In genomic region chr4:2274320-2275043, GRCh38 we compare ENCODE assay signal across 24 cellular contexts. TPM values are rescaled to one million over a fixed set of nuclear protein-coding genes. Genes with fewer than 3 reads are reported as not detected.
DNase-seq lines count a peak whose midpoint lies in the region; ATAC-seq, FAIRE-seq and TF ChIP-seq lines count a peak whose summit lies in the region.
"Had no signal": no experiment of that assay in that cellular context is flagged by ENCODE, and none has a peak within 500 bp of the region (broad histone marks: within the 10 kb centered on the region; RNA-seq: fewer than 3 reads in every experiment).

No MANE protein-coding gene starts in this region.

- TF ChIP-seq EP300 in HepG2 (IDR thresholded peaks at IDR 0.05; ENCODE audit: low read depth in 2 of 2, low read length in 2 of 2) = no peak
- no peak for TF ChIP-seq EP300 in HepG2 (CRISPR knock-in tag; IDR thresholded peaks at IDR 0.05; ENCODE audit: borderline replicate concordance)
- TF ChIP-seq EP300 in K562 (IDR thresholded peaks at IDR 0.05; ENCODE audit: low read length) = no peak
- no peak for TF ChIP-seq EP300 in stomach (IDR thresholded peaks at IDR 0.05)

- no peaks in the 10 kb centered on the region for H3K36me3 ChIP-seq in right lobe of liver
- no peaks in the 10 kb centered on the region for H3K36me3 ChIP-seq in HepG2 (replicated peaks in 1 of 2; ENCODE audit: control insufficient read depth in 1 of 2, insufficient read depth in 2 of 2, low read length in 2 of 2)
- peaks cover 12% of the 10 kb centered on the region; the same call in 1 of the 3 replicates for H3K36me3 ChIP-seq in K562 (ENCODE audit: control insufficient read depth, insufficient read depth, low read length)
- no peaks in the 10 kb centered on the region for H3K36me3 ChIP-seq in lower lobe of right lung
- H3K36me3 ChIP-seq in stomach = peaks cover 0 to 35% (median 15%) of the 10 kb centered on the region in 4 donors

- no peak overlapping the region for H3K27ac ChIP-seq in right lobe of liver
- H3K27ac ChIP-seq in HepG2 (ENCODE audit: extremely low read length, insufficient read depth, low read length) = no peak overlapping the region
- H3K27ac ChIP-seq in K562 (ENCODE audit: extremely low read depth, low read depth, low read length) = no peak overlapping the region
- H3K27ac ChIP-seq in lower lobe of right lung = no peak overlapping the region
- H3K27ac ChIP-seq in stomach = no peak overlapping the region
- H3K27ac ChIP-seq: C4-2B, GM23248, KMS-11 had no signal

- H3K4me1 ChIP-seq in right lobe of liver (no peaks in the 10 kb centered on the region), HepG2 (ENCODE audit: insufficient read depth, low read length) (no peaks in the 10 kb centered on the region), K562 (replicated peaks in 1 of 2; ENCODE audit: control insufficient read depth in 2 of 2, insufficient read depth in 2 of 2, low read length in 2 of 2) (peaks cover 5 to 62% of the 10 kb centered on the region in 2 experiments; a peak in 4 of 5 replicates), lower lobe of right lung (no peaks in the 10 kb centered on the region), stomach (no peaks in the 10 kb centered on the region)

- no TSS peak for BruUV-seq in HepG2 (replicated peaks; lab: Mats Ljungman, UMichigan)
- no TSS peak for BruUV-seq in K562 (replicated peaks; lab: Mats Ljungman, UMichigan)

- no peak for TF ChIP-seq POLR2A in right lobe of liver (IDR thresholded peaks at IDR 0.05)
- no peak for TF ChIP-seq POLR2A in HepG2 (IDR thresholded peaks at IDR 0.05; ENCODE audit: insufficient read depth in 1 of 2, low read depth in 2 of 2, low read length in 2 of 2)
- no peak for TF ChIP-seq POLR2A in K562 (conservative IDR thresholded peaks at IDR 0.05)
- no peak for TF ChIP-seq POLR2A in stomach (IDR thresholded peaks at IDR 0.05)

- intact Hi-C loops in right lobe of liver (cut with DNase I) = no loop called here
- intact Hi-C loops in HepG2 (cut with micrococcal nuclease; ENCODE audit: unreplicated experiment) = no loop called here
- intact Hi-C loops in K562 (cut with micrococcal nuclease) = no loop called here
- intact Hi-C loops in lower lobe of right lung (cut with DNase I) = no loop called here
- intact Hi-C loops in stomach (cut with DNase I; ENCODE audit: low total_unique reads) = no loop called here

- H3K9me3 ChIP-seq in right lobe of liver (no peaks in the 10 kb centered on the region), HepG2 (ENCODE audit: low read length) (no peaks in the 10 kb centered on the region), K562 (replicated peaks; ENCODE audit: control insufficient read depth, insufficient read depth, low read depth, low read length) (no peaks in the 10 kb centered on the region), lower lobe of right lung (no peaks in the 10 kb centered on the region), stomach (no peaks in the 10 kb centered on the region)

- 81% methylated on average over 8 of the region's 21 CpGs for WGBS in right lobe of liver (ENCODE audit: insufficient coverage, low coverage, low lambda C conversion rate, missing lambda C conversion rate)
- 38% methylated on average over 13 of the region's 21 CpGs for WGBS in HepG2 (ENCODE audit: low lambda C conversion rate)
- WGBS in K562 (ENCODE audit: insufficient coverage, low coverage, missing lambda C conversion rate) = 63% methylated on average over 19 of the region's 21 CpGs
- WGBS in stomach, 5 donors = 83 to 90% (median 85%) methylated on average over 20 to 21 of the region's 21 CpGs

- H3K79me2 ChIP-seq in HepG2 (ENCODE audit: insufficient read depth, low read length) = no peaks in the 10 kb centered on the region
- H3K79me2 ChIP-seq in K562 (ENCODE audit: control insufficient read depth, insufficient read depth, low read length) = no peaks in the 10 kb centered on the region

- in situ Hi-C loops in HepG2 (cut with HindIII; ENCODE audit: extremely low pct_ligation_motif_present, low pct_unique_long_range_greater_than_20kb) = no loop called here
- in situ Hi-C loops in K562 (cut with MboI) = no loop called here

- H3K4me2 ChIP-seq in HepG2 (ENCODE audit: low read depth, low read length) (no peak overlapping the region), K562 (ENCODE audit: insufficient read depth, low read length) (peak overlapping the region; percentile 58; the same call in 1 of the 2 replicates)
- H3K4me2 ChIP-seq: KMS-11 had no signal

- H2AFZ ChIP-seq in HepG2 (ENCODE audit: low read length) = no peak overlapping the region
- H2AFZ ChIP-seq in K562 (ENCODE audit: low read depth, low read length) = no peak overlapping the region
- H2AFZ ChIP-seq: GM23248 had no signal

- no peak for TF ChIP-seq CTCF in right lobe of liver (IDR thresholded peaks at IDR 0.05)
- no peak for TF ChIP-seq CTCF in HepG2 (CRISPR knock-in tag; IDR thresholded peaks at IDR 0.05)
- no peak for TF ChIP-seq CTCF in K562 (IDR thresholded peaks at IDR 0.05 in 2 of 3, conservative IDR thresholded peaks at IDR 0.05 in 1 of 3; ENCODE audit: insufficient read depth in 2 of 3, low read depth in 1 of 3, low read length in 3 of 3)
- TF ChIP-seq CTCF in lower lobe of right lung (IDR thresholded peaks at IDR 0.05) = no peak
- TF ChIP-seq CTCF in stomach (IDR thresholded peaks at IDR 0.05) = no peak

- FAIRE-seq in HepG2 (lab: Jason Lieb, UNC) (no peak), K562 (lab: Jason Lieb, UNC) (no peak)
- FAIRE-seq: A204.1, RCC 7860 had no signal

- H3K27me3 ChIP-seq in right lobe of liver = no peaks in the 10 kb centered on the region
- peaks cover 12 to 47% of the 10 kb centered on the region in 2 experiments; a peak in 4 of 5 replicates for H3K27me3 ChIP-seq in HepG2 (ENCODE audit: control insufficient read depth in 1 of 2, insufficient read depth in 2 of 2, low read length in 2 of 2)
- no peaks in the 10 kb centered on the region for H3K27me3 ChIP-seq in K562 (ENCODE audit: control insufficient read depth in 2 of 2, insufficient read depth in 2 of 2, low read length in 2 of 2)
- no peaks in the 10 kb centered on the region for H3K27me3 ChIP-seq in lower lobe of right lung (ENCODE audit: low read depth)
- H3K27me3 ChIP-seq in stomach = no peaks in the 10 kb centered on the region

- POLR2A ChIA-PET in HepG2 (lab: Yijun Ruan, JAX) (interaction anchor here (1.4 kb wide), 1 partner anchor 12 kb away, joined by 3 read pairs; the partner anchor contains the start of gene MXD4), K562 (lab: Yijun Ruan, JAX) (interaction anchor here (0.6 kb wide), 2 partner anchors 12 to 1077 kb away, joined by 3 to 4 read pairs; partner anchors contain the start of gene MXD4)

- ATAC-seq in right lobe of liver = no peak
- no peak for ATAC-seq in HepG2
- ATAC-seq in K562 = no peak
- ATAC-seq in lower lobe of right lung = no peak
- ATAC-seq in HG03097 (IDR thresholded peaks at IDR 0.05; ENCODE audit: low FRiP score, unreplicated experiment) = no peak
- no peak for ATAC-seq in GM18909 (IDR thresholded peaks at IDR 0.05; ENCODE audit: poor library complexity, unreplicated experiment)

- no peaks in the 10 kb centered on the region for H3K9me1 ChIP-seq in K562 (ENCODE audit: control insufficient read depth, insufficient read depth, low read length)

- H3K4me3 ChIP-seq in right lobe of liver = no peak overlapping the region
- no peak overlapping the region for H3K4me3 ChIP-seq in HepG2 (replicated peaks in 1 of 3; ENCODE audit: insufficient read depth in 1 of 3, low read depth in 2 of 3, low read length in 3 of 3)
- H3K4me3 ChIP-seq in K562 = no peak overlapping the region
- no peak overlapping the region for H3K4me3 ChIP-seq in lower lobe of right lung
- H3K4me3 ChIP-seq in stomach = no peak overlapping the region
- H3K4me3 ChIP-seq: GM23248 had no signal

- CTCF ChIA-PET in HepG2 (lab: Yijun Ruan, JAX; ENCODE audit: low intra/inter-chr PET ratio, low total read pairs) (no interaction called here), K562 (lab: Yijun Ruan, JAX; ENCODE audit: low intra/inter-chr PET ratio) (no interaction called here)

- no peaks in the 10 kb centered on the region for H4K20me1 ChIP-seq in HepG2 (ENCODE audit: insufficient read depth, low read length)
- H4K20me1 ChIP-seq in K562 (replicated peaks; ENCODE audit: control insufficient read depth, insufficient read depth, low read length) = no peaks in the 10 kb centered on the region

- H3K9ac ChIP-seq in HepG2 (ENCODE audit: insufficient read depth, low read depth, low read length) (no peak overlapping the region), K562 (ENCODE audit: insufficient read depth in 1 of 2, low read depth in 2 of 2, low read length in 2 of 2) (peak overlapping the region in 1 of 2 experiments; percentile 74; a peak in 1 of 4 replicates)
- H3K9ac ChIP-seq: GM23248, KMS-11 had no signal

- TF ChIP-seq RAD21 in HepG2 (CRISPR knock-in tag; IDR thresholded peaks at IDR 0.05) = no peak
- TF ChIP-seq RAD21 in K562 (CRISPR knock-in tag; conservative IDR thresholded peaks at IDR 0.05 in 1 of 2, IDR thresholded peaks at IDR 0.05 in 1 of 2) = no peak

- DNase-seq in right lobe of liver = peak in 2 of 3 donors; percentile 5 to 42
- no peak for DNase-seq in HepG2 (ENCODE audit: low spot score)
- DNase-seq in K562 (ENCODE audit: extremely low read depth in 1 of 4, low spot score in 3 of 4) = no peak
- peak; percentile 35 for DNase-seq in lower lobe of right lung
- no peak for DNase-seq in stomach
- DNase-seq: Calu3; CD8-positive, alpha-beta memory T cell; DMS53; GF-D8; GM23248; H9; HFFc6; NCI-H1105; NCI-H146; NCI-H2081 treated with DMSO at 0.1 percent for 48 hours; NCI-H2171 treated with DMSO at 0.1 percent for 48 hours; NCI-H526; OCI-M1 had no signal

RNA-seq across cellular contexts. Expression of gene MXD4, which starts 12.6 kb away (rescaled TPM):
- total RNA-seq in right lobe of liver (10 to 100 TPM; 17.8 to 23.0 (median 19.7) TPM), HepG2 (2016; rRNA removed; fragmentation: Illumina TruSeq; extraction: Trizol) (19.6 and 31.3 TPM in 2 replicates), K562 (2014; rRNA removed) (8.8 and 11.2 TPM in 2 replicates), K562 (2014; rRNA removed; fragmentation: Illumina TruSeq; extraction: Trizol) (1.3 and 1.7 TPM in 2 replicates), K562 (2015; rRNA removed; fragmentation: Illumina TruSeq; extraction: Trizol) (5.9 and 6.1 TPM in 2 replicates), K562 (2021) (13.5 and 14.0 TPM in 2 replicates), lower lobe of right lung (74.3 TPM), stomach (100 to 1,000 TPM in 1 of 5 donors, 10 to 100 TPM in 4; 22.8 to 114 (median 48.7) TPM)
- 36.9 and 47.9 TPM in 2 replicates for total RNA-seq in HepG2 (2016; cell fraction: cytosol; rRNA removed; fragmentation: Illumina TruSeq; extraction: Trizol; ENCODE audit: low read depth)
- total RNA-seq in HepG2 (2016; cell fraction: insoluble cytoplasmic fraction; rRNA removed; fragmentation: Illumina TruSeq; extraction: Trizol) = 17.4 and 29.0 TPM in 2 replicates
- total RNA-seq in HepG2 (2016; cell fraction: membrane; rRNA removed; fragmentation: Illumina TruSeq; extraction: Trizol) = 44.7 and 51.6 TPM in 2 replicates
- 17.8 and 19.3 TPM in 2 replicates for total RNA-seq in HepG2 (2016; cell fraction: nucleus; rRNA removed; fragmentation: Illumina TruSeq; extraction: Trizol)
- polyA plus RNA-seq in HepG2 (2011; rRNA removed) (29.0 and 35.5 TPM in 2 replicates), K562 (2011; rRNA removed) (9.1 and 14.4 TPM in 2 replicates), K562 (2014; fragmentation: Illumina TruSeq; extraction: Trizol) (4.4 and 7.0 TPM in 2 replicates), K562 (2014; fragmentation: Nextera tagmentation; extraction: Ambion mirVana) (under 1 TPM; 0.06 to 0.29 TPM), K562 (2014; rRNA removed) (8.9 and 10.2 TPM in 2 replicates), stomach (10 to 100 TPM; 19.1 to 49.4 (median 30.1) TPM)
- polyA plus RNA-seq in HepG2 (2011; cell fraction: cytosol; rRNA removed) = 18.8 and 32.8 TPM in 2 replicates
- polyA plus RNA-seq in HepG2 (2011; cell fraction: nucleus; rRNA removed) = 55.8 and 75.6 TPM in 2 replicates
- polyA plus RNA-seq in HepG2 (2012) = 13.3 and 19.0 TPM in 2 replicates
- 75.4 and 78.8 TPM in 2 replicates for polyA plus RNA-seq in HepG2 (2016; cell fraction: cytosol; fragmentation: Illumina TruSeq; extraction: Trizol; ENCODE audit: low read depth)
- polyA plus RNA-seq in HepG2 (2016; cell fraction: insoluble cytoplasmic fraction; fragmentation: Illumina TruSeq; extraction: Trizol; ENCODE audit: low read depth) = 24.7 and 25.4 TPM in 2 replicates
- polyA plus RNA-seq in HepG2 (2016; cell fraction: membrane; fragmentation: Illumina TruSeq; extraction: Trizol; ENCODE audit: low read depth) = 58.0 and 61.9 TPM in 2 replicates
- 40.4 and 42.9 TPM in 2 replicates for polyA plus RNA-seq in HepG2 (2016; cell fraction: nucleus; fragmentation: Illumina TruSeq; extraction: Trizol; ENCODE audit: insufficient read depth, low read depth)
- 56.0 and 71.8 TPM in 2 replicates for polyA minus RNA-seq in HepG2 (2011; rRNA and poly(A)+ RNA removed; ENCODE audit: low replicate concordance)
- 16.4 and 18.3 TPM in 2 replicates for polyA minus RNA-seq in HepG2 (2011; cell fraction: cytosol; rRNA and poly(A)+ RNA removed)
- polyA minus RNA-seq in HepG2 (2011; cell fraction: nucleus; rRNA and poly(A)+ RNA removed) = 38.0 and 41.2 TPM in 2 replicates
- 28.6 and 67.2 TPM in 2 replicates for total RNA-seq in K562 (2011; cell fraction: chromatin; rRNA removed; ENCODE audit: low replicate concordance)
- 27.8 and 29.2 TPM in 2 replicates for total RNA-seq in K562 (2011; cell fraction: nucleolus; rRNA removed)
- total RNA-seq in K562 (2011; cell fraction: nucleoplasm; rRNA removed) = 20.9 and 26.7 TPM in 2 replicates
- polyA plus RNA-seq in K562 (2011; cell fraction: cytosol; rRNA removed) = 10.3 and 17.4 TPM in 2 replicates
- polyA plus RNA-seq in K562 (2011; cell fraction: nucleus; rRNA removed) = 49.5 and 56.9 TPM in 2 replicates
- 9.3 and 17.8 TPM in 2 replicates for polyA plus RNA-seq in K562 (2012)
- 3.4 and 3.6 TPM in 2 replicates for polyA minus RNA-seq in K562 (2011; rRNA and poly(A)+ RNA removed)
- 4.6 and 8.3 TPM in 2 replicates for polyA minus RNA-seq in K562 (2011; cell fraction: cytosol; rRNA and poly(A)+ RNA removed)
- polyA minus RNA-seq in K562 (2011; cell fraction: nucleus; rRNA and poly(A)+ RNA removed) = 13.1 and 22.0 TPM in 2 replicates

RNA-seq across cellular contexts. Expression of gene HAUS3, which starts 32.6 kb away (rescaled TPM):
- total RNA-seq in right lobe of liver (1 to 10 TPM; 3.5 to 5.1 (median 4.6) TPM), HepG2 (2016; rRNA removed; fragmentation: Illumina TruSeq; extraction: Trizol) (12.6 and 16.3 TPM in 2 replicates), K562 (2014; rRNA removed) (14.9 and 15.8 TPM in 2 replicates), K562 (2014; rRNA removed; fragmentation: Illumina TruSeq; extraction: Trizol) (25.7 and 29.2 TPM in 2 replicates), K562 (2015; rRNA removed; fragmentation: Illumina TruSeq; extraction: Trizol) (20.1 and 22.3 TPM in 2 replicates), K562 (2021) (19.8 and 20.0 TPM in 2 replicates), lower lobe of right lung (12.3 TPM), stomach (10 to 100 TPM in 4 of 5 donors, 1 to 10 TPM in 1; 7.6 to 37.4 (median 17.5) TPM)
- 0.71 TPM in 2 replicates for total RNA-seq in HepG2 (2016; cell fraction: cytosol; rRNA removed; fragmentation: Illumina TruSeq; extraction: Trizol; ENCODE audit: low read depth)
- 12.9 and 15.5 TPM in 2 replicates for total RNA-seq in HepG2 (2016; cell fraction: insoluble cytoplasmic fraction; rRNA removed; fragmentation: Illumina TruSeq; extraction: Trizol)
- total RNA-seq in HepG2 (2016; cell fraction: membrane; rRNA removed; fragmentation: Illumina TruSeq; extraction: Trizol) = 3.8 and 4.0 TPM in 2 replicates
- total RNA-seq in HepG2 (2016; cell fraction: nucleus; rRNA removed; fragmentation: Illumina TruSeq; extraction: Trizol) = 10.8 and 13.7 TPM in 2 replicates
- polyA plus RNA-seq in HepG2 (2011; rRNA removed) (3.3 and 3.9 TPM in 2 replicates), K562 (2011; rRNA removed) (15.3 and 21.5 TPM in 2 replicates), K562 (2014; fragmentation: Illumina TruSeq; extraction: Trizol) (18.7 and 22.3 TPM in 2 replicates), K562 (2014; fragmentation: Nextera tagmentation; extraction: Ambion mirVana) (1 to 10 TPM; 8.9 to 9.6 TPM), K562 (2014; rRNA removed) (22.8 and 25.0 TPM in 2 replicates), stomach (1 to 10 TPM; 5.5 to 7.4 (median 6.8) TPM)
- polyA plus RNA-seq in HepG2 (2011; cell fraction: cytosol; rRNA removed) = 1.8 and 1.9 TPM in 2 replicates
- polyA plus RNA-seq in HepG2 (2011; cell fraction: nucleus; rRNA removed) = 4.8 and 5.1 TPM in 2 replicates
- 5.4 and 6.4 TPM in 2 replicates for polyA plus RNA-seq in HepG2 (2012)
- polyA plus RNA-seq in HepG2 (2016; cell fraction: cytosol; fragmentation: Illumina TruSeq; extraction: Trizol; ENCODE audit: low read depth) = 0.45 and 0.70 TPM in 2 replicates
- polyA plus RNA-seq in HepG2 (2016; cell fraction: insoluble cytoplasmic fraction; fragmentation: Illumina TruSeq; extraction: Trizol; ENCODE audit: low read depth) = 12.2 and 12.5 TPM in 2 replicates
- polyA plus RNA-seq in HepG2 (2016; cell fraction: membrane; fragmentation: Illumina TruSeq; extraction: Trizol; ENCODE audit: low read depth) = 1.8 TPM in 2 replicates
- 26.7 and 27.4 TPM in 2 replicates for polyA plus RNA-seq in HepG2 (2016; cell fraction: nucleus; fragmentation: Illumina TruSeq; extraction: Trizol; ENCODE audit: insufficient read depth, low read depth)
- polyA minus RNA-seq in HepG2 (2011; rRNA and poly(A)+ RNA removed; ENCODE audit: low replicate concordance) = 1.8 and 2.1 TPM in 2 replicates
- polyA minus RNA-seq in HepG2 (2011; cell fraction: cytosol; rRNA and poly(A)+ RNA removed) = 2.2 and 3.3 TPM in 2 replicates
- 5.8 and 6.0 TPM in 2 replicates for polyA minus RNA-seq in HepG2 (2011; cell fraction: nucleus; rRNA and poly(A)+ RNA removed)
- total RNA-seq in K562 (2011; cell fraction: chromatin; rRNA removed; ENCODE audit: low replicate concordance) = 10.9 and 54.8 TPM in 2 replicates
- total RNA-seq in K562 (2011; cell fraction: nucleolus; rRNA removed) = 8.7 and 12.0 TPM in 2 replicates
- 17.7 and 23.4 TPM in 2 replicates for total RNA-seq in K562 (2011; cell fraction: nucleoplasm; rRNA removed)
- polyA plus RNA-seq in K562 (2011; cell fraction: cytosol; rRNA removed) = 6.7 and 9.4 TPM in 2 replicates
- 15.3 and 17.4 TPM in 2 replicates for polyA plus RNA-seq in K562 (2011; cell fraction: nucleus; rRNA removed)
- 15.3 and 16.2 TPM in 2 replicates for polyA plus RNA-seq in K562 (2012)
- 12.1 and 15.7 TPM in 2 replicates for polyA minus RNA-seq in K562 (2011; rRNA and poly(A)+ RNA removed)
- 5.9 and 8.2 TPM in 2 replicates for polyA minus RNA-seq in K562 (2011; cell fraction: cytosol; rRNA and poly(A)+ RNA removed)
- 8.5 and 14.3 TPM in 2 replicates for polyA minus RNA-seq in K562 (2011; cell fraction: nucleus; rRNA and poly(A)+ RNA removed)

RNA-seq across cellular contexts. Expression of gene POLN, which starts 32.6 kb away (rescaled TPM):
- total RNA-seq in right lobe of liver = 1 to 10 TPM in 4 of 6 experiments, under 1 TPM in 2; 0.87 to 2.5 (median 1.4) TPM
- total RNA-seq in HepG2 (2016; rRNA removed; fragmentation: Illumina TruSeq; extraction: Trizol) = 0.60 and 0.93 TPM in 2 replicates
- 2.3 and 2.5 TPM in 2 replicates for total RNA-seq in HepG2 (2016; cell fraction: cytosol; rRNA removed; fragmentation: Illumina TruSeq; extraction: Trizol; ENCODE audit: low read depth)
- total RNA-seq in HepG2 (2016; cell fraction: insoluble cytoplasmic fraction; rRNA removed; fragmentation: Illumina TruSeq; extraction: Trizol) = 0.68 and 1.1 TPM in 2 replicates
- 1.6 and 1.9 TPM in 2 replicates for total RNA-seq in HepG2 (2016; cell fraction: membrane; rRNA removed; fragmentation: Illumina TruSeq; extraction: Trizol)
- 1.1 and 1.5 TPM in 2 replicates for total RNA-seq in HepG2 (2016; cell fraction: nucleus; rRNA removed; fragmentation: Illumina TruSeq; extraction: Trizol)
- polyA plus RNA-seq in HepG2 (2011; rRNA removed) = 1.2 and 1.5 TPM in 2 replicates
- 0.81 and 3.7 TPM in 2 replicates for polyA plus RNA-seq in HepG2 (2011; cell fraction: cytosol; rRNA removed)
- polyA plus RNA-seq in HepG2 (2011; cell fraction: nucleus; rRNA removed) = 2.7 and 3.7 TPM in 2 replicates
- 0.39 and 0.48 TPM in 2 replicates for polyA plus RNA-seq in HepG2 (2012)
- 1.0 and 1.4 TPM in 2 replicates for polyA plus RNA-seq in HepG2 (2016; cell fraction: cytosol; fragmentation: Illumina TruSeq; extraction: Trizol; ENCODE audit: low read depth)
- polyA plus RNA-seq in HepG2 (2016; cell fraction: insoluble cytoplasmic fraction; fragmentation: Illumina TruSeq; extraction: Trizol; ENCODE audit: low read depth) = 0.57 and 1.2 TPM in 2 replicates
- 0.90 and 1.4 TPM in 2 replicates for polyA plus RNA-seq in HepG2 (2016; cell fraction: membrane; fragmentation: Illumina TruSeq; extraction: Trizol; ENCODE audit: low read depth)
- 0.88 and 2.2 TPM in 2 replicates for polyA plus RNA-seq in HepG2 (2016; cell fraction: nucleus; fragmentation: Illumina TruSeq; extraction: Trizol; ENCODE audit: insufficient read depth, low read depth)
- polyA minus RNA-seq in HepG2 (2011; rRNA and poly(A)+ RNA removed; ENCODE audit: low replicate concordance) = 0.44 and 0.96 TPM in 2 replicates
- polyA minus RNA-seq in HepG2 (2011; cell fraction: cytosol; rRNA and poly(A)+ RNA removed) = 1.2 and 1.3 TPM in 2 replicates
- polyA minus RNA-seq in HepG2 (2011; cell fraction: nucleus; rRNA and poly(A)+ RNA removed) = 0.75 and 1.2 TPM in 2 replicates
- 3.2 and 4.6 TPM in 2 replicates for total RNA-seq in K562 (2011; cell fraction: chromatin; rRNA removed; ENCODE audit: low replicate concordance)
- total RNA-seq in K562 (2011; cell fraction: nucleolus; rRNA removed) = 0.33 and 0.39 TPM in 2 replicates
- total RNA-seq in K562 (2011; cell fraction: nucleoplasm; rRNA removed) = 0.37 and 1.5 TPM in 2 replicates
- 0.09 and 0.16 TPM in 2 replicates for total RNA-seq in K562 (2014; rRNA removed)
- total RNA-seq in K562 (2014; rRNA removed; fragmentation: Illumina TruSeq; extraction: Trizol) = 0.47 and 0.70 TPM in 2 replicates
- 0.72 and 0.91 TPM in 2 replicates for total RNA-seq in K562 (2015; rRNA removed; fragmentation: Illumina TruSeq; extraction: Trizol)
- total RNA-seq in K562 (2021) = 0.45 and 0.58 TPM in 2 replicates
- polyA plus RNA-seq in K562 (2011; rRNA removed) = 0.54 and 0.70 TPM in 2 replicates
- 0.12 and 0.25 TPM in 2 replicates for polyA plus RNA-seq in K562 (2011; cell fraction: cytosol; rRNA removed)
- 0.40 and 1.5 TPM in 2 replicates for polyA plus RNA-seq in K562 (2011; cell fraction: nucleus; rRNA removed)
- 0.33 and 1.5 TPM in 2 replicates for polyA plus RNA-seq in K562 (2012)
- polyA plus RNA-seq in K562 (2014; fragmentation: Illumina TruSeq; extraction: Trizol) = 0.15 and 0.33 TPM in 2 replicates
- under 1 TPM; 0.08 to 0.25 TPM for polyA plus RNA-seq in K562 (2014; fragmentation: Nextera tagmentation; extraction: Ambion mirVana)
- 0.32 and 0.46 TPM in 2 replicates for polyA plus RNA-seq in K562 (2014; rRNA removed)
- 1.2 and 2.1 TPM in 2 replicates for polyA minus RNA-seq in K562 (2011; rRNA and poly(A)+ RNA removed)
- 0.73 TPM in 1 of 2 replicates, not detected in the other for polyA minus RNA-seq in K562 (2011; cell fraction: cytosol; rRNA and poly(A)+ RNA removed)
- polyA minus RNA-seq in K562 (2011; cell fraction: nucleus; rRNA and poly(A)+ RNA removed) = 0.40 and 0.56 TPM in 2 replicates
- total RNA-seq in lower lobe of right lung = 2.2 TPM
- total RNA-seq in stomach = 1 to 10 TPM in 2 of 5 donors, under 1 TPM in 1, not detected in 2; 0.29 to 5.1 (median 1.4) TPM
- 1 to 10 TPM in 2 of 3 donors, under 1 TPM in 1; 0.90 to 1.7 (median 1.3) TPM for polyA plus RNA-seq in stomach

Comparison
In these comparisons a context has a peak if more than half of its experiments do, and no peak if none do; other contexts are left out.
1. DNase-seq: peak in right lobe of liver (2 of 3) and lower lobe of right lung (single experiment); none in HepG2 (single experiment), K562 (0 of 4) and stomach (single experiment).